In the genomic region with DNA sequence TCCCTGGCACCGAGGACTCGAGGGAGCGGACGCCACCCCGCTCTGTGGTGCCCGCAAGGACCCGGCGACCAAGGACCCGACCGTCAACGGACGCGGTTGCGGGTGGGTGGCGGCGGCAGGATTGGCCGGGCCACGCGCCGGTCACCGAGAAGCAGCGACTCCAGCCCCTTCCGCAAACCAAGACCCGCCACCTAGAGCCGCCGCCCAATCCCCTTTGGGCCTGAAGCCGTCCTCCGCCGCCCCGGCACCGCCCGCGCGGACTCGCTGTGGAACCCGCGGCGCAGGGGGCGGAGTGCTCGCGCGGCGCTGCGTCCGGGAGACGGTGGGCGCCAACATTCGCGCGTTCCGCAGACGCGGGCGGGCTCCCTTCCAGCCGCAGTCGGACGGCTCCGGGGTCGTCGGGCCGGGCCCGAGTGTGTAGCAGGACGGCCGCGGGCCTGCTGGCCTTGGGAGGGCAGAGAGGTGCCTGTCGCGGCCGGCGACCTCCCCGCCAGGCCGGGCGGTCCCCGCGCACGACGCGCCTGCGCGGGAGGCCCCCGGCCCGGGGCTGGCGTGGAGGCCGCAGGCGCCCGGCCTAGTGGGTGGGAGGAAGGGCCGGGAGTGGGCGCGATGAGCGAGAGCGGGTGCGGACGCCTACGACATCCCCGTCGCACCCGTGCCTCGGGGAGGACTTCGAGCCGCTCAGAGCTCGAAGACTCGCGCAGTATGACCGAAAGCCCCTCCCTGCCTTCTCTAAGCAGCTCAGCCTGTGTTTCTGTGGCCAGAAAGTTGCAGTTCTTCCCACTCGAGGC, we compare ENCODE assay signal across 8 cellular contexts. TPM values are rescaled to one million over a fixed set of nuclear protein-coding genes. Genes with fewer than 3 reads are reported as not detected.
DNase-seq lines count a peak whose midpoint lies in the region; ATAC-seq lines count a peak whose summit lies in the region.

A gene (plus strand): TSS at position 258 of the 791 bp plus-strand sequence. CDS start 893 bp downstream, outside the sequence.
A gene with protein sequence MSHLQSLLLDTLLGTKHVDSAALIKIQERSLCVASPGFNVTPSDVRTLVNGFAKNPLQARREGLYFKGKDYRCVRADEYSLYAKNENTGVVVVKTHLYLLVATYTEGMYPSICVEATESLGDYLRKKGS (minus strand): TSS at position 123 of the 791 bp plus-strand sequence. CDS start 799 bp downstream, outside the sequence.

- H3K27me3 Mint-ChIP-seq in CD8-positive, alpha-beta memory T cell: no peaks in the 10 kb centered on the region

- ATAC-seq in GM19438 (IDR thresholded peaks at IDR 0.05; ENCODE audit: low read depth, unreplicated experiment): peak; percentile 90
- ATAC-seq in HG03558 (IDR thresholded peaks at IDR 0.05; ENCODE audit: extremely low read depth, unreplicated experiment): peak; percentile 67

- no peaks in the 10 kb centered on the region for H3K36me3 ChIP-seq in CD8-positive, alpha-beta memory T cell (ENCODE audit: insufficient read depth, low read length)
- H3K36me3 ChIP-seq in endocrine pancreas (ENCODE audit: control insufficient read depth, insufficient read depth, low read length): no peaks in the 10 kb centered on the region
- no peaks in the 10 kb centered on the region for H3K36me3 ChIP-seq in mesodermal cell (ENCODE audit: control insufficient read depth, insufficient read depth, low read length)

- H3K36me3 Mint-ChIP-seq in CD8-positive, alpha-beta memory T cell: peaks cover 0 to 4% (median 2%) of the 10 kb centered on the region in 3 donors

- no peaks in the 10 kb centered on the region for H3K9me3 Mint-ChIP-seq in CD8-positive, alpha-beta memory T cell

- peaks cover 11% of the 10 kb centered on the region for H3K4me1 ChIP-seq in CD8-positive, alpha-beta memory T cell (ENCODE audit: insufficient read depth, low read length)
- peaks cover 5% of the 10 kb centered on the region for H3K4me1 ChIP-seq in endocrine pancreas (ENCODE audit: control insufficient read depth, insufficient read depth, low read length)
- H3K4me1 ChIP-seq in mesodermal cell (ENCODE audit: control insufficient read depth, insufficient read depth, low read length, poor library complexity, severe bottlenecking): no peaks in the 10 kb centered on the region

- H3K4me3 Mint-ChIP-seq in CD8-positive, alpha-beta memory T cell: peak within 1 kb of the TSS; percentile 82 to 94 (median 86)

- peak within 1 kb of the TSS; percentile 76 for H3K4me3 ChIP-seq in CD8-positive, alpha-beta memory T cell (ENCODE audit: low read length)
- H3K4me3 ChIP-seq in endocrine pancreas (ENCODE audit: control insufficient read depth, insufficient read depth, low read length) (peak within 1 kb of the TSS; percentile 87), mesodermal cell (ENCODE audit: extremely low read depth, insufficient read depth, low read length, poor library complexity, severe bottlenecking) (peak within 1 kb of the TSS; percentile 52)

- WGBS in mesodermal cell (ENCODE audit: insufficient coverage in 2 of 2), 2 experiments: 1 to 2% methylated on average over 51 to 81 of the region's 104 CpGs

- H3K4me1 Mint-ChIP-seq in CD8-positive, alpha-beta memory T cell: peaks cover 11 to 19% (median 17%) of the 10 kb centered on the region in 3 donors

- CTCF ChIA-PET in CD8-positive, alpha-beta memory T cell (lab: Charles Lee): interaction anchor here (1.3 kb wide), 1 partner anchor 39 kb away, joined by 6 read pairs; a partner anchor contains a TSS

- no peaks in the 10 kb centered on the region for H3K9me3 ChIP-seq in CD8-positive, alpha-beta memory T cell (ENCODE audit: low read length)
- H3K9me3 ChIP-seq in endocrine pancreas (ENCODE audit: control insufficient read depth, low read length) (no peaks in the 10 kb centered on the region), mesodermal cell (ENCODE audit: control insufficient read depth, low read length) (no peaks in the 10 kb centered on the region)

- peak within 1 kb of the TSS; percentile 100 for H3K9ac ChIP-seq in endocrine pancreas (ENCODE audit: control insufficient read depth, insufficient read depth, low read length)

- DNase-seq in CD8-positive, alpha-beta memory T cell: peak; percentile 36 to 66 (median 54)
- peak; percentile 81 for DNase-seq in NCI-H774 (lab: John Stamatoyannopoulos, UW)
- DNase-seq in activated CD8-positive, alpha-beta memory T cell treated with anti-CD3 and anti-CD28 coated beads for 48 hours (ENCODE audit: low read depth in 2 of 3, low spot score in 2 of 3): peak; percentile 34 to 51 (median 40)
- peak; percentile 19 to 53 for DNase-seq in stimulated activated CD8-positive, alpha-beta memory T cell treated with anti-CD3 and anti-CD28 coated beads, Interleukin-15, amount 100 ng/mL, for 4 hours (ENCODE audit: low read depth in 2 of 2)

- peak within 1 kb of the TSS; percentile 64 to 94 (median 90) for H3K27ac Mint-ChIP-seq in CD8-positive, alpha-beta memory T cell

- no peaks in the 10 kb centered on the region for H3K27me3 ChIP-seq in CD8-positive, alpha-beta memory T cell (ENCODE audit: insufficient read depth, low read length, poor library complexity, severe bottlenecking)
- no peaks in the 10 kb centered on the region for H3K27me3 ChIP-seq in endocrine pancreas (ENCODE audit: control insufficient read depth, insufficient read depth, low read length)

- POLR2A ChIA-PET in CD8-positive, alpha-beta memory T cell (lab: Charles Lee): interaction anchor here (1.9 kb wide), 1 partner anchor 47 kb away, joined by 5 read pairs; no protein-coding TSS in a partner anchor

- H3K27ac ChIP-seq in CD8-positive, alpha-beta memory T cell (ENCODE audit: low read depth, low read length): peak within 1 kb of the TSS; percentile 68
- peak within 1 kb of the TSS; percentile 75 for H3K27ac ChIP-seq in mesodermal cell (ENCODE audit: low read depth, low read length, severe bottlenecking)

RNA-seq across cellular contexts. Expression of the first gene that starts in this region (rescaled TPM):
- total RNA-seq in CD8-positive, alpha-beta memory T cell: 1 to 10 TPM; 4.3 to 6.0 TPM
- polyA plus RNA-seq in CD8-positive, alpha-beta memory T cell: 9.2 TPM
- polyA plus RNA-seq in mesodermal cell (2013, experiment 1 of 2): 11.8 TPM
- polyA plus RNA-seq in mesodermal cell (2013, experiment 2 of 2): 12.4 TPM

RNA-seq across cellular contexts. Expression of the second gene that starts in this region (rescaled TPM):
- under 1 TPM in 1 of 2 experiments, not detected in 1; 0.35 TPM for total RNA-seq in CD8-positive, alpha-beta memory T cell
- not detected for polyA plus RNA-seq in CD8-positive, alpha-beta memory T cell
- polyA plus RNA-seq in mesodermal cell (2013, experiment 1 of 2): 0.81 TPM
- 0.91 TPM for polyA plus RNA-seq in mesodermal cell (2013, experiment 2 of 2)

Comparison
In these comparisons a context has a peak if more than half of its experiments do, and no peak if none do; other contexts are left out.
1. Peak in every context shown above with its lines: DNase-seq, ATAC-seq, H3K4me3 ChIP-seq and H3K27ac ChIP-seq.